8 cellular contexts compared by ENCODE assay signal in the genomic region with DNA sequence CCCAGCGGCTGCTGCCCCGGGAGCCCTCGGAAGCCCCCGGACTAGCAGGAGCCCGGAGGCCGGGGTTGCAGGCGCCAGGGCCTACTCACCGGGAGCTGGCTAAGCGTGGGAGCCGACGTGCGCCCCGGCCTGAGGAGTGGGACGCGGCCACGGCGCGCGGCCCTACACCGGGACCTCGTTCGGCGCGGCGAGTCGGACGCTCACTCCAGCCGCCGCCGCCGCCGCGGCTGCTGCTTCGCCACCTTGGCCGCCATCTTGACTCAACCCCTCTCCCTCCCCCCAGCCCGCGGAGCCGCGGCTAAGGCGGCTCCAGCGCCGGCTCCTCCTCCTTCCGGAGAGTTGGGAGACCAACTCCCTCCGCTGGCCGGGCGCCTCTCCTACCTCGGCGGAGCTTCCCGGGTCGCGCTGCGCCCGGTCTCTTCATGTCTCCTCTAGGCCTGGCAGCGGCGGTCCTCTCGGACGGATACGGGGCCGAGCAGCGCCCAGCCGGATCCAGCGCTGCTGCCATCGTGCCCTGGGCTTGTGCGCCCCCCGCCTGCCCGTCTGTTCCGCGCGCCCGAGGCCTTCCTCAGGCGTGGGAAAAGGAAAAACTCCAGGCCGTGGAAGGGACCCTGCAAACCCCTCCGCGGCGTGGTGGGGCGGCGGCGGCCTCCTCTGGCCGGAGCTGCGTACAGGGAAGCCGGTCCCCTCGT. TPM values are rescaled to one million over a fixed set of nuclear protein-coding genes. Genes with fewer than 3 reads are reported as not detected.
DNase-seq lines count a peak whose midpoint lies in the region; ATAC-seq and TF ChIP-seq lines count a peak whose summit lies in the region.

TSS of gene NCOR1 (minus strand) at position 262 of the 692 bp plus-strand sequence. CDS start 20,965 bp downstream, outside the sequence.

- H3K4me1 Mint-ChIP-seq in activated T-helper 17 cell treated with anti-CD3 and anti-CD28 coated beads, Interleukin-2, amount 50 U/mL, for 72 hours, result no peaks in the 10 kb centered on the region
- peaks cover 37 to 38% of the 10 kb centered on the region in 2 donors for H3K4me1 Mint-ChIP-seq in natural killer cell

- peaks cover 17% of the 10 kb centered on the region for H3K36me3 Mint-ChIP-seq in activated T-helper 17 cell treated with anti-CD3 and anti-CD28 coated beads, Interleukin-2, amount 50 U/mL, for 72 hours (ENCODE audit: low read depth)
- H3K36me3 Mint-ChIP-seq in natural killer cell, result no peaks in the 10 kb centered on the region

- ATAC-seq in activated T-helper 17 cell treated with anti-CD3 and anti-CD28 coated beads, Interleukin-2, amount 50 U/mL, for 72 hours (replicated peaks), result peak; percentile 91
- ATAC-seq in natural killer cell, result peak; percentile 89 to 96 (median 91)

- H3K9me3 Mint-ChIP-seq in activated T-helper 17 cell treated with anti-CD3 and anti-CD28 coated beads, Interleukin-2, amount 50 U/mL, for 72 hours, result no peaks in the 10 kb centered on the region
- H3K9me3 Mint-ChIP-seq in natural killer cell, result no peaks in the 10 kb centered on the region

- H3K27ac ChIP-seq in RWPE1, result peak within 1 kb of the TSS; percentile 95

- TF ChIP-seq CTCF in LNCAP (IDR thresholded peaks at IDR 0.05), result peak; percentile 43; the same call in 1 of the 2 replicates
- TF ChIP-seq CTCF in RWPE1 (conservative IDR thresholded peaks at IDR 0.05; ENCODE audit: low read depth), result 0 out of 2 replicates have a peak, but pooled peaks have one; percentile 26
- peak; percentile 20 for TF ChIP-seq CTCF in fibroblast of mammary gland (conservative IDR thresholded peaks at IDR 0.05; ENCODE audit: control insufficient read depth, insufficient read depth, low read depth, low read length)
- TF ChIP-seq CTCF in natural killer cell (IDR thresholded peaks at IDR 0.05), result peak; percentile 20

- peak within 1 kb of the TSS; percentile 74 for H3K4me3 ChIP-seq in fibroblast of mammary gland (ENCODE audit: control insufficient read depth, low read depth, low read length)

- H3K4me3 Mint-ChIP-seq in activated T-helper 17 cell treated with anti-CD3 and anti-CD28 coated beads, Interleukin-2, amount 50 U/mL, for 72 hours, result peak within 1 kb of the TSS; percentile 99
- peak within 1 kb of the TSS; percentile 94 for H3K4me3 Mint-ChIP-seq in natural killer cell

- H3K27me3 Mint-ChIP-seq in activated T-helper 17 cell treated with anti-CD3 and anti-CD28 coated beads, Interleukin-2, amount 50 U/mL, for 72 hours, result no peaks in the 10 kb centered on the region
- H3K27me3 Mint-ChIP-seq in natural killer cell (ENCODE audit: low read depth in 2 of 2), result no peaks in the 10 kb centered on the region

- CTCF ChIA-PET in RWPE1 (lab: Yijun Ruan, JAX), result interaction anchor here (0.6 to 1.1 kb wide), 3 partner anchors 37 to 271 kb away, joined by 3 to 4 read pairs (median 4); no protein-coding TSS in a partner anchor

- POLR2A ChIA-PET in RWPE1 (lab: Yijun Ruan, JAX; ENCODE audit: low non-redundant PET), result interaction anchor here (0.5 to 1.0 kb wide), 3 partner anchors 48 to 137 kb away, joined by 3 read pairs; no protein-coding TSS in a partner anchor

- intact Hi-C loops in natural killer cell (cut with micrococcal nuclease), result loop anchor here (1.0 to 5.0 kb wide), 2 partner anchors 52 to 71 kb away; no protein-coding TSS in a partner anchor

- DNase-seq in ELF-1 (ENCODE audit: low read depth, low spot score) (peak; percentile 95), GOT3 (lab: John Stamatoyannopoulos, UW) (peak; percentile 69), RWPE1 (ENCODE audit: low spot score) (peak; percentile 86), fibroblast of mammary gland (ENCODE audit: low read depth) (peak; percentile 92), natural killer cell (peak; percentile 81)
- DNase-seq in stimulated activated naive CD4-positive, alpha-beta T cell (lab: John Stamatoyannopoulos, UW), result peak; percentile 70 to 84 (median 82)

- H3K27ac Mint-ChIP-seq in activated T-helper 17 cell treated with anti-CD3 and anti-CD28 coated beads, Interleukin-2, amount 50 U/mL, for 72 hours, result peak within 1 kb of the TSS; percentile 95
- peak within 1 kb of the TSS; percentile 90 to 95 for H3K27ac Mint-ChIP-seq in natural killer cell

RNA-seq across cellular contexts. Expression of gene NCOR1, which starts in this region (rescaled TPM):
- total RNA-seq in activated T-helper 17 cell treated with anti-CD3 and anti-CD28 coated beads, Interleukin-2, amount 50 U/mL, for 72 hours, result 100 to 1,000 TPM; 112 to 144 TPM
- 100 to 1,000 TPM; 195 to 238 (median 238) TPM for total RNA-seq in natural killer cell

Comparison
In these comparisons a context has a peak if more than half of its experiments do, and no peak if none do; other contexts are left out.
1. Peak in every context shown above with its lines: DNase-seq, ATAC-seq, H3K4me3 ChIP-seq and H3K27ac ChIP-seq.